29 cellular contexts compared by ENCODE assay signal in genomic region chrX:109966246-109966645, GRCh38. TPM values are rescaled to one million over a fixed set of nuclear protein-coding genes. Genes with fewer than 3 reads are reported as not detected.
DNase-seq lines count a peak whose midpoint lies in the region; ATAC-seq and TF ChIP-seq lines count a peak whose summit lies in the region.
"Had no signal": no experiment of that assay in that cellular context is flagged by ENCODE, and none has a peak within 500 bp of the region (broad histone marks: within the 10 kb centered on the region; RNA-seq: fewer than 3 reads in every experiment).

No MANE protein-coding gene starts in this region.

- no peaks in the 10 kb centered on the region for H3K36me3 ChIP-seq in right lobe of liver
- H3K36me3 ChIP-seq: esophagus muscularis mucosa, prostate gland, sigmoid colon, SJSA1, thyroid gland had no signal

- peaks cover 0 to 13% (median 0%) of the 10 kb centered on the region in 4 donors for H3K4me1 ChIP-seq in right lobe of liver
- H3K4me1 ChIP-seq: esophagus muscularis mucosa, prostate gland, sigmoid colon, SJSA1, thyroid gland had no signal

- peak; percentile 2 for DNase-seq in ELR (ENCODE audit: low read depth)
- peak; percentile 25 for DNase-seq in RPMI7951 (ENCODE audit: low read depth)
- peak; percentile 53 for DNase-seq in epithelial cell of esophagus (ENCODE audit: low read depth)
- no peak for DNase-seq in right lobe of liver
- no peak for DNase-seq in NCI-H446 treated with DMSO at 0.1 percent for 48 hours (lab: John Stamatoyannopoulos, UW)
- DNase-seq in activated CD4-positive, alpha-beta T cell treated with anti-CD3 and anti-CD28 coated beads for 4 hours = no peak
- no peak for DNase-seq in pons (ENCODE audit: low spot score)
- DNase-seq: activated gamma-delta T cell; activated naive CD8-positive, alpha-beta T cell treated with anti-CD3 and anti-CD28 coated beads for 36 hours; activated T-cell treated with anti-CD3 and anti-CD28 coated beads, Interleukin-2, amount 50 U/mL, for 4 hours; CD4-positive, alpha-beta memory T cell; H7; hypothalamus; left cardiac atrium; mesendoderm; MV-4-11; NCI-H2107; NCI-H446; NCI-H774; sigmoid colon; stimulated activated CD4-positive, alpha-beta T cell treated with anti-CD3 and anti-CD28 coated beads, Interleukin-4, amount 100 ng/mL, for 24 hours; T1000; thyroid gland had no signal

- H3K9me3 ChIP-seq in right lobe of liver = no peaks in the 10 kb centered on the region
- H3K9me3 ChIP-seq: esophagus muscularis mucosa, prostate gland, sigmoid colon, SJSA1, thyroid gland had no signal

- no peak overlapping the region for H3K27ac ChIP-seq in right lobe of liver
- H3K27ac ChIP-seq: esophagus muscularis mucosa, HL-60, prostate gland, sigmoid colon, SJSA1, thyroid gland had no signal

- H3K4me3 ChIP-seq in epithelial cell of esophagus (ENCODE audit: low read length) (no peak overlapping the region), right lobe of liver (no peak overlapping the region)
- H3K4me3 ChIP-seq: esophagus muscularis mucosa, prostate gland, sigmoid colon, SJSA1, thyroid gland had no signal

- peaks cover 0 to 9% of the 10 kb centered on the region in 2 donors for H3K27me3 ChIP-seq in right lobe of liver
- H3K27me3 ChIP-seq: esophagus muscularis mucosa, sigmoid colon, SJSA1, thyroid gland had no signal

- TF ChIP-seq CTCF in epithelial cell of esophagus (IDR thresholded peaks at IDR 0.05; ENCODE audit: insufficient read depth, low read depth, low read length, missing control alignments) (no peak), right lobe of liver (IDR thresholded peaks at IDR 0.05) (no peak)

- ATAC-seq in right lobe of liver (peak; percentile 82 to 98 (median 90)), GM19455 (IDR thresholded peaks at IDR 0.05; ENCODE audit: unreplicated experiment) (no peak)
- ATAC-seq: activated T-cell treated with anti-CD3 and anti-CD28 coated beads, Interleukin-2, amount 50 U/mL, for 4 hours; WTC11 had no signal

- 47% methylated on average over 1 of the region's 1 CpG for WGBS in right lobe of liver (ENCODE audit: insufficient coverage, low coverage, low lambda C conversion rate, missing lambda C conversion rate)

- intact Hi-C loops in right lobe of liver (cut with DNase I) = no loop called here

- no peak for TF ChIP-seq POLR2A in right lobe of liver (IDR thresholded peaks at IDR 0.05)

RNA-seq across cellular contexts. Expression of gene TMEM164, which starts 36.7 kb away (rescaled TPM):
- total RNA-seq in RPMI7951 (2014; rRNA removed; shearing (Covaris generic)) = 8.0 and 8.3 TPM in 2 replicates
- 1 to 10 TPM; 1.3 to 7.9 (median 2.8) TPM for total RNA-seq in right lobe of liver

Comparison
In these comparisons a context has a peak if more than half of its experiments do, and no peak if none do; other contexts are left out.
1. DNase-seq: peak in ELR (single experiment), RPMI7951 (single experiment) and epithelial cell of esophagus (single experiment); none in right lobe of liver (0 of 3), NCI-H446 treated with DMSO at 0.1 percent for 48 hours (single experiment), activated CD4-positive, alpha-beta T cell treated with anti-CD3 and anti-CD28 coated beads for 4 hours (0 of 2) and pons (single experiment).